Comparison of ENCODE assay signal across 8 cellular contexts in the genomic region with DNA sequence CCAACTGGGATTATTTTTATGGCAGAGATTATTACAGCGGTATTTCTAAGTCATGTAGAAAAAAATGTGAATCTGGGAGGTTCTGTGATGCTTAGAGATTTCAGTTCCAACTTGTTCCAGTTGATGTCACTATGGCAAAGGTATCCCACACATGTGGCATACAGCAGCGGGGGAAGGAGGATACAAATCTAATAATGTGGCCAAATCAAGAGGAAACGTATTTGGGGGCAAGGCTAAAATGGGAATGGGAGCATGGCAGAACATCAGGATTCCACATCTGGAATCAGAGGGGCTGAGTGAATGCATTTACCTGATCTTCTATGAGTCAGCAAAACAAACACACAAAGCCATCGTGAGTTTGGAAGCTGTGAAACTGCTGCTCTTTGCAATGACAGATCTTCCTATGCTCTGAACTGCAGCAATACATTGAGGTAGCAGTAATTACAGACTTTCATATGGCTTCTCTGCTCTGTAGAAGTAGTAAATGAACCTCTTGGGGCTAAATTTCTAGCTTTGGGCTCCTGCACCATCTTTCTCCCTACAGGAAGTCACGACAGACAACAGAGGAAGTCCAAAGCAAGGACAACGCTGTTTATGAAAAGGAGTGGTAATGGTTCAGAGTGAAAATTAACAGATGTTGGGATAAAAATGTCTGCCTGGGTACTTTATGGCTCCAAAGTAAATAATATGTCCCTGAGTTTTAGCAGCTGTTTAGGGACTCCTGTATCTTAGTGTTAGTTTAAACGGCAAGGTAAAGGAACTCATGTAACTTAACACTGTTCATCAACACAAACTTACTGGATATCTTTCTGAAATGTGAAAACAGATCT. TPM values are rescaled to one million over a fixed set of nuclear protein-coding genes. Genes with fewer than 3 reads are reported as not detected.
DNase-seq lines count a peak whose midpoint lies in the region; ATAC-seq and TF ChIP-seq lines count a peak whose summit lies in the region.

No MANE protein-coding gene starts in this region.

- peaks cover 15% of the 10 kb centered on the region for H3K4me1 Mint-ChIP-seq in activated CD4-positive, alpha-beta memory T cell treated with anti-CD3 and anti-CD28 coated beads, Interleukin-2, amount 10 ng/mL, durations not matched to agents 7 days and 5 days

- peak overlapping the region; percentile 95 for H3K4me2 ChIP-seq in osteoblast (ENCODE audit: insufficient read depth, low read length)

- H3K4me3 ChIP-seq in osteoblast (ENCODE audit: insufficient read depth, low read length) = peak overlapping the region; percentile 70

- H3K9me3 Mint-ChIP-seq in activated CD4-positive, alpha-beta memory T cell treated with anti-CD3 and anti-CD28 coated beads, Interleukin-2, amount 10 ng/mL, durations not matched to agents 7 days and 5 days = no peaks in the 10 kb centered on the region

- no peaks in the 10 kb centered on the region for H3K36me3 Mint-ChIP-seq in activated CD4-positive, alpha-beta memory T cell treated with anti-CD3 and anti-CD28 coated beads, Interleukin-2, amount 10 ng/mL, durations not matched to agents 7 days and 5 days (ENCODE audit: low read depth)

- TF ChIP-seq CTCF in 22Rv1 (IDR thresholded peaks at IDR 0.05) = peak; percentile 63
- TF ChIP-seq CTCF in osteoblast (IDR thresholded peaks at IDR 0.05; ENCODE audit: extremely low read depth, low read depth, low read length) = peak; percentile 46

- H3K27me3 ChIP-seq in osteoblast (ENCODE audit: insufficient read depth, low read length) = peaks cover 6% of the 10 kb centered on the region

- H3K4me3 Mint-ChIP-seq in activated CD4-positive, alpha-beta memory T cell treated with anti-CD3 and anti-CD28 coated beads, Interleukin-2, amount 10 ng/mL, durations not matched to agents 7 days and 5 days = peak overlapping the region; percentile 16

- peak overlapping the region; percentile 11; the same call in 1 of the 2 replicates for H3K9ac ChIP-seq in ES-I3 (ENCODE audit: low read depth, low read length)

- no peaks in the 10 kb centered on the region for H3K79me2 ChIP-seq in osteoblast (ENCODE audit: insufficient read depth, low read length)

- peak; percentile 64 for ATAC-seq in HG02588 (IDR thresholded peaks at IDR 0.05; ENCODE audit: unreplicated experiment)

- no peaks in the 10 kb centered on the region for H3K9me3 ChIP-seq in ES-I3 (ENCODE audit: control insufficient read depth, insufficient read depth, low read length)
- H3K9me3 ChIP-seq in osteoblast (ENCODE audit: low read depth, low read length) = no peaks in the 10 kb centered on the region

- H3K36me3 ChIP-seq in ES-I3 (ENCODE audit: insufficient read depth, low read length) = no peaks in the 10 kb centered on the region
- H3K36me3 ChIP-seq in osteoblast (ENCODE audit: insufficient read depth, low read length) = no peaks in the 10 kb centered on the region

- peak overlapping the region; percentile 97 for H2AFZ ChIP-seq in osteoblast (ENCODE audit: low read length)

- H3K27ac ChIP-seq in 22Rv1 = 0 out of 2 replicates have a peak overlapping the region, but pooled peaks have one; percentile 33
- no peak overlapping the region for H3K27ac ChIP-seq in osteoblast (ENCODE audit: low read depth, low read length)

- POLR2A ChIA-PET in activated CD4-positive, alpha-beta memory T cell treated with anti-CD3 and anti-CD28 coated beads, Interleukin-2, amount 10 ng/mL, durations not matched to agents 7 days and 5 days (lab: Charles Lee) = interaction anchor here (0.9 kb wide), 1 partner anchor 56 kb away, joined by 3 read pairs; a partner anchor contains a TSS

- H3K4me1 ChIP-seq in ES-I3 (ENCODE audit: insufficient read depth, low read length) = no peaks in the 10 kb centered on the region
- peaks cover 8% of the 10 kb centered on the region for H3K4me1 ChIP-seq in osteoblast (ENCODE audit: insufficient read depth, low read length)

- no peak overlapping the region for H3K27ac Mint-ChIP-seq in activated CD4-positive, alpha-beta memory T cell treated with anti-CD3 and anti-CD28 coated beads, Interleukin-2, amount 10 ng/mL, durations not matched to agents 7 days and 5 days

- CTCF ChIA-PET in activated CD4-positive, alpha-beta memory T cell treated with anti-CD3 and anti-CD28 coated beads, Interleukin-2, amount 10 ng/mL, durations not matched to agents 7 days and 5 days (lab: Charles Lee) = interaction anchor here (2.4 kb wide), 1 partner anchor 10 kb away, joined by 26 read pairs; no protein-coding TSS in a partner anchor

- peaks cover 17% of the 10 kb centered on the region for H3K27me3 Mint-ChIP-seq in activated CD4-positive, alpha-beta memory T cell treated with anti-CD3 and anti-CD28 coated beads, Interleukin-2, amount 10 ng/mL, durations not matched to agents 7 days and 5 days

- no peaks in the 10 kb centered on the region for H4K20me1 ChIP-seq in osteoblast (ENCODE audit: insufficient read depth, low read length)

- DNase-seq in NCI-H2171 (lab: John Stamatoyannopoulos, UW) = peak; percentile 53
- DNase-seq in activated CD4-positive, alpha-beta memory T cell treated with anti-CD3 and anti-CD28 coated beads, Interleukin-2, amount 10 ng/mL, durations not matched to agents 7 days and 5 days = no peak
- DNase-seq in foreskin melanocyte = peak; percentile 21
- DNase-seq in osteoblast (ENCODE audit: insufficient read length, low spot score, missing footprints) = no peak
- DNase-seq in NCI-H187 treated with DMSO at 0.1 percent for 48 hours (lab: John Stamatoyannopoulos, UW) = no peak

RNA-seq across cellular contexts. Expression of a gene that starts 55.6 kb away (rescaled TPM):
- total RNA-seq in activated CD4-positive, alpha-beta memory T cell treated with anti-CD3 and anti-CD28 coated beads, Interleukin-2, amount 10 ng/mL, durations not matched to agents 7 days and 5 days = 10 to 100 TPM; 25.6 to 27.7 TPM
- 28.0 and 28.6 TPM in 2 replicates for total RNA-seq in osteoblast

RNA-seq across cellular contexts. Expression of a gene that starts 55.6 kb away (rescaled TPM):
- 100 to 1,000 TPM; 109 to 118 TPM for total RNA-seq in activated CD4-positive, alpha-beta memory T cell treated with anti-CD3 and anti-CD28 coated beads, Interleukin-2, amount 10 ng/mL, durations not matched to agents 7 days and 5 days
- 36.2 and 43.9 TPM in 2 replicates for total RNA-seq in osteoblast

Comparison
In these comparisons a context has a peak if more than half of its experiments do, and no peak if none do; other contexts are left out.
1. DNase-seq: peak in NCI-H2171 (single experiment) and foreskin melanocyte (single experiment); none in activated CD4-positive, alpha-beta memory T cell treated with anti-CD3 and anti-CD28 coated beads, Interleukin-2, amount 10 ng/mL, durations not matched to agents 7 days and 5 days (single experiment), osteoblast (single experiment) and NCI-H187 treated with DMSO at 0.1 percent for 48 hours (single experiment).